Comparison of ENCODE assay signal across 27 cellular contexts in genomic region chr10:14456870-14457266, GRCh38.
DNase-seq lines count a peak whose midpoint lies in the region; ATAC-seq and TF ChIP-seq lines count a peak whose summit lies in the region.
"Had no signal": no experiment of that assay in that cellular context is flagged by ENCODE, and none has a peak within 500 bp of the region (broad histone marks: within the 10 kb centered on the region; RNA-seq: fewer than 3 reads in every experiment).

No MANE protein-coding gene starts in this region.

- H3K4me1 ChIP-seq in BLaER1 treated with 17β-estradiol and CSF1 and Interleukin-3, amounts not matched to agents 10 nM and 100 nM = peaks cover 8 to 12% (median 10%) of the 10 kb centered on the region in 10 experiments; a peak in 16 of 20 replicates
- peaks cover 26% of the 10 kb centered on the region for H3K4me1 ChIP-seq in OCI-LY3 (ENCODE audit: low read length)
- no peaks in the 10 kb centered on the region for H3K4me1 ChIP-seq in HAP-1
- H3K4me1 ChIP-seq: SJCRH30 had no signal

- in situ Hi-C loops in HAP-1 (cut with MboI; ENCODE audit: low sequenced_read_pairs) = no loop called here

- H3K27ac Mint-ChIP-seq in activated CD8-positive, alpha-beta T cell treated with anti-CD3 and anti-CD28 coated beads, Interleukin-2, amount 10 ng/mL, durations not matched to agents 7 days and 5 days = no peak overlapping the region
- H3K27ac Mint-ChIP-seq: CD4-positive, alpha-beta T cell; H9; T-helper 17 cell had no signal

- H3K9me3 ChIP-seq in BLaER1 treated with 17β-estradiol and CSF1 and Interleukin-3, amounts not matched to agents 10 nM and 100 nM (replicated peaks in 1 of 11) = peaks cover 17 to 28% (median 23%) of the 10 kb centered on the region in 11 experiments
- H3K9me3 ChIP-seq in OCI-LY3 (ENCODE audit: insufficient read depth, low read length) = no peaks in the 10 kb centered on the region
- no peaks in the 10 kb centered on the region for H3K9me3 ChIP-seq in HAP-1
- H3K9me3 ChIP-seq: MG63, SJCRH30 had no signal

- H3K36me3 ChIP-seq in BLaER1 treated with 17β-estradiol and CSF1 and Interleukin-3, amounts not matched to agents 10 nM and 100 nM = no peaks in the 10 kb centered on the region
- H3K36me3 ChIP-seq in OCI-LY3 (replicated peaks; ENCODE audit: low read depth, low read length) = peaks cover 3% of the 10 kb centered on the region
- no peaks in the 10 kb centered on the region for H3K36me3 ChIP-seq in HAP-1 (replicated peaks)
- H3K36me3 ChIP-seq: MG63, SJCRH30 had no signal

- TF ChIP-seq CTCF in OCI-LY3 (IDR thresholded peaks at IDR 0.05; ENCODE audit: low read depth, low read length) = no peak

- H2AFZ ChIP-seq in OCI-LY3 (ENCODE audit: low read depth, low read length) = peak overlapping the region; percentile 33; the same call in 1 of the 2 replicates
- H2AFZ ChIP-seq: GM23248, PC-9 had no signal

- no peak overlapping the region for H3K9ac ChIP-seq in BLaER1 treated with 17β-estradiol and CSF1 and Interleukin-3, amounts not matched to agents 10 nM and 100 nM
- H3K9ac ChIP-seq in OCI-LY3 (ENCODE audit: low read length) = no peak overlapping the region
- H3K9ac ChIP-seq: GM23248 had no signal

- H3K4me1 Mint-ChIP-seq in activated CD8-positive, alpha-beta T cell treated with anti-CD3 and anti-CD28 coated beads, Interleukin-2, amount 10 ng/mL, durations not matched to agents 7 days and 5 days (ENCODE audit: low read depth) = no peaks in the 10 kb centered on the region
- H3K4me1 Mint-ChIP-seq: H9 had no signal

- DNase-seq in HAP-1 (ENCODE audit: low spot score in 2 of 2) = no peak
- no peak for DNase-seq in activated CD4-positive, alpha-beta T cell treated with anti-CD3 and anti-CD28 coated beads, Interleukin-2, amount 50 U/mL, for 4 hours
- DNase-seq in activated CD8-positive, alpha-beta T cell treated with anti-CD3 and anti-CD28 coated beads, Interleukin-2, amount 10 ng/mL, durations not matched to agents 7 days and 5 days = no peak
- DNase-seq: 8988T; ACHN; CD4-positive, alpha-beta T cell; COR-L47; GM23248; H9; KG1; MG63; NCI-H1105 treated with DMSO at 0.1 percent for 48 hours; NCI-H2029; NCI-H446; NCI-H524 treated with DMSO at 0.1 percent for 48 hours; NCI-H774; NK-92 treated with Interleukin-12 subunit alpha and Interleukin-12 subunit beta, amount 100 ng/mL, for 24 hours; PC-9; SJCRH30; T-helper 17 cell had no signal

- POLR2A ChIA-PET in activated CD8-positive, alpha-beta T cell treated with anti-CD3 and anti-CD28 coated beads, Interleukin-2, amount 10 ng/mL, durations not matched to agents 7 days and 5 days (lab: Charles Lee) = no interaction called here

- no peaks in the 10 kb centered on the region for H3K9me3 Mint-ChIP-seq in activated CD8-positive, alpha-beta T cell treated with anti-CD3 and anti-CD28 coated beads, Interleukin-2, amount 10 ng/mL, durations not matched to agents 7 days and 5 days (ENCODE audit: insufficient read depth)
- H3K9me3 Mint-ChIP-seq: CD4-positive, alpha-beta T cell had no signal

- ATAC-seq in GM21447 (IDR thresholded peaks at IDR 0.05; ENCODE audit: unreplicated experiment) = peak; percentile 34
- ATAC-seq in HG02885 (IDR thresholded peaks at IDR 0.05; ENCODE audit: poor library complexity, unreplicated experiment) = peak; percentile 13
- no peak for ATAC-seq in activated CD8-positive, alpha-beta T cell treated with anti-CD3 and anti-CD28 coated beads, Interleukin-2, amount 10 ng/mL, durations not matched to agents 7 days and 5 days
- no peak for ATAC-seq in HG03521 (IDR thresholded peaks at IDR 0.05; ENCODE audit: unreplicated experiment)
- ATAC-seq: Right ventricle myocardium inferior, SK-N-SH treated with all-trans-retinoic acid at 6 μM for 48 hours, T-helper 17 cell had no signal

- no peaks in the 10 kb centered on the region for H3K27me3 ChIP-seq in BLaER1 treated with 17β-estradiol and CSF1 and Interleukin-3, amounts not matched to agents 10 nM and 100 nM
- H3K27me3 ChIP-seq in OCI-LY3 (ENCODE audit: low read depth, low read length) = peaks cover 13% of the 10 kb centered on the region
- no peaks in the 10 kb centered on the region for H3K27me3 ChIP-seq in HAP-1 (ENCODE audit: low read depth)
- H3K27me3 ChIP-seq: MG63, SJCRH30 had no signal

- H4K20me1 ChIP-seq in BLaER1 treated with 17β-estradiol and CSF1 and Interleukin-3, amounts not matched to agents 10 nM and 100 nM = no peaks in the 10 kb centered on the region
- no peaks in the 10 kb centered on the region for H4K20me1 ChIP-seq in OCI-LY3 (ENCODE audit: insufficient read depth, low read length)

- peak overlapping the region in 1 of 11 experiments; percentile 10; a peak in 1 of 22 replicates for H3K27ac ChIP-seq in BLaER1 treated with 17β-estradiol and CSF1 and Interleukin-3, amounts not matched to agents 10 nM and 100 nM
- H3K27ac ChIP-seq in OCI-LY3 (ENCODE audit: low read length) = peak overlapping the region; percentile 65
- H3K27ac ChIP-seq: GM23248, PC-9, SJCRH30 had no signal

- H3K36me3 Mint-ChIP-seq in activated CD8-positive, alpha-beta T cell treated with anti-CD3 and anti-CD28 coated beads, Interleukin-2, amount 10 ng/mL, durations not matched to agents 7 days and 5 days (ENCODE audit: low read depth) = no peaks in the 10 kb centered on the region

- no peak overlapping the region for H3K4me3 ChIP-seq in BLaER1 treated with 17β-estradiol and CSF1 and Interleukin-3, amounts not matched to agents 10 nM and 100 nM
- H3K4me3 ChIP-seq in OCI-LY3 (ENCODE audit: low read length) (peak overlapping the region; percentile 29; the same call in 1 of the 2 replicates), HAP-1 (no peak overlapping the region)
- H3K4me3 ChIP-seq: GM23248, MG63, PC-9, SJCRH30 had no signal

- H3K79me2 ChIP-seq in OCI-LY3 (ENCODE audit: low read length) = no peaks in the 10 kb centered on the region

- peaks cover 3% of the 10 kb centered on the region for H3K27me3 Mint-ChIP-seq in activated CD8-positive, alpha-beta T cell treated with anti-CD3 and anti-CD28 coated beads, Interleukin-2, amount 10 ng/mL, durations not matched to agents 7 days and 5 days (ENCODE audit: low read depth)

- CTCF ChIA-PET in activated CD8-positive, alpha-beta T cell treated with anti-CD3 and anti-CD28 coated beads, Interleukin-2, amount 10 ng/mL, durations not matched to agents 7 days and 5 days (lab: Charles Lee) = no interaction called here

- no peak overlapping the region for H3K4me3 Mint-ChIP-seq in activated CD8-positive, alpha-beta T cell treated with anti-CD3 and anti-CD28 coated beads, Interleukin-2, amount 10 ng/mL, durations not matched to agents 7 days and 5 days
- H3K4me3 Mint-ChIP-seq: CD4-positive, alpha-beta T cell; H9; T-helper 17 cell had no signal

- H3K4me2 ChIP-seq in BLaER1 treated with 17β-estradiol and CSF1 and Interleukin-3, amounts not matched to agents 10 nM and 100 nM = peak overlapping the region in 8 of 11 experiments; percentile 4 to 41 (median 35); a peak in 10 of 22 replicates
- peak overlapping the region; percentile 72 for H3K4me2 ChIP-seq in OCI-LY3 (ENCODE audit: low read length)
- H3K4me2 ChIP-seq: PC-9 had no signal

Comparison
In these comparisons a context has a peak if more than half of its experiments do, and no peak if none do; other contexts are left out.
1. ATAC-seq: peak in GM21447 (single experiment) and HG02885 (single experiment); none in activated CD8-positive, alpha-beta T cell treated with anti-CD3 and anti-CD28 coated beads, Interleukin-2, amount 10 ng/mL, durations not matched to agents 7 days and 5 days (single experiment) and HG03521 (single experiment).